1 cellular context compared by ENCODE assay signal in the genomic region with DNA sequence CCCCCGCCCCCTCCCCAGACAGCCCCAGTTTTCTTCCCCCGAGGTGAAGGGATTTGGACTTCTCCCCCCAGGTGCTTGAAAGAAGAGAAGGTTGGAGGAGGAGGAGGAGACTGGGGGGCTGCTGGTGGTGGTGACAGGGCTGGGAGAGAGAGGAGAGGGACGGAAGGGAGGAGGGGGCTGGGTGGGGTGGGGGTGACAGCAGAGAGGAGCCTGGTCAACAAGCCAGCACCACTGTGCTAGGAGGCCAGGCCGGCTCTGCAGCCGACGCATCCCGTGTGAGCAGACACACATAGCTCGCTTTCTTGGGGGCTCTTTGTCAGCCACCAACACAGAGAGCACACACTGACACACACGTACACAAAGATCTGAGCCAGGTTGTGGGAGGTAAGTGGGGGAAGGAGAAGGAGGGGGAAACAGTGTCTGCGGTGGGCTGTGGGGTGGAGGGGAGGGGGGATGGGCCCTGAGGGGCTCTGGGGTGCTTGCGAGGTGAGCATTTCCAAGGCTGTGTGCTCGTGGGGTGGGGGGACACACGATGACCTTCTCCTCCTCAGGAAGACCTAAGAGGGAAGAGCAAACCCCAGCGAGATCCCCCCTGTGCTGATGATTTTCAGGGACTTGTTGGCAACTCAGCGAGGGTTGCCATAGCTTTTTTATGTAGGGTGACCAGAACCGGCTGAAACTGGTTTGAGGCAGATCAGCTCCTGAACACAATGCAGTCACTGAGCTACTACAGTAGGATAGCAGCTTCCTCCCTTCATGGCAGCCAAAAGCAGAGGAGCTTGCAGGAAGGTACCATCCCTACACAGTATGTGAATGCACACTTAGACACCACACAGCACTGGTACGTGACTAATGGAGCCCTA.
TF ChIP-seq lines count a peak whose summit lies in the region.

A gene with protein sequence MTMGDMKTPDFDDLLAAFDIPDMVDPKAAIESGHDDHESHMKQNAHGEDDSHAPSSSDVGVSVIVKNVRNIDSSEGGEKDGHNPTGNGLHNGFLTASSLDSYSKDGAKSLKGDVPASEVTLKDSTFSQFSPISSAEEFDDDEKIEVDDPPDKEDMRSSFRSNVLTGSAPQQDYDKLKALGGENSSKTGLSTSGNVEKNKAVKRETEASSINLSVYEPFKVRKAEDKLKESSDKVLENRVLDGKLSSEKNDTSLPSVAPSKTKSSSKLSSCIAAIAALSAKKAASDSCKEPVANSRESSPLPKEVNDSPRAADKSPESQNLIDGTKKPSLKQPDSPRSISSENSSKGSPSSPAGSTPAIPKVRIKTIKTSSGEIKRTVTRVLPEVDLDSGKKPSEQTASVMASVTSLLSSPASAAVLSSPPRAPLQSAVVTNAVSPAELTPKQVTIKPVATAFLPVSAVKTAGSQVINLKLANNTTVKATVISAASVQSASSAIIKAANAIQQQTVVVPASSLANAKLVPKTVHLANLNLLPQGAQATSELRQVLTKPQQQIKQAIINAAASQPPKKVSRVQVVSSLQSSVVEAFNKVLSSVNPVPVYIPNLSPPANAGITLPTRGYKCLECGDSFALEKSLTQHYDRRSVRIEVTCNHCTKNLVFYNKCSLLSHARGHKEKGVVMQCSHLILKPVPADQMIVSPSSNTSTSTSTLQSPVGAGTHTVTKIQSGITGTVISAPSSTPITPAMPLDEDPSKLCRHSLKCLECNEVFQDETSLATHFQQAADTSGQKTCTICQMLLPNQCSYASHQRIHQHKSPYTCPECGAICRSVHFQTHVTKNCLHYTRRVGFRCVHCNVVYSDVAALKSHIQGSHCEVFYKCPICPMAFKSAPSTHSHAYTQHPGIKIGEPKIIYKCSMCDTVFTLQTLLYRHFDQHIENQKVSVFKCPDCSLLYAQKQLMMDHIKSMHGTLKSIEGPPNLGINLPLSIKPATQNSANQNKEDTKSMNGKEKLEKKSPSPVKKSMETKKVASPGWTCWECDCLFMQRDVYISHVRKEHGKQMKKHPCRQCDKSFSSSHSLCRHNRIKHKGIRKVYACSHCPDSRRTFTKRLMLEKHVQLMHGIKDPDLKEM (N-terminal part only) (plus strand): TSS at position 732 of the 863 bp plus-strand sequence. CDS start 53,411 bp downstream, outside the sequence.

TF ChIP-seq in GM12878, 131 proteins besides CTCF, POLR2A, EP300 and RAD21 (continued from another document):
- TF ChIP-seq, protein P1, sequence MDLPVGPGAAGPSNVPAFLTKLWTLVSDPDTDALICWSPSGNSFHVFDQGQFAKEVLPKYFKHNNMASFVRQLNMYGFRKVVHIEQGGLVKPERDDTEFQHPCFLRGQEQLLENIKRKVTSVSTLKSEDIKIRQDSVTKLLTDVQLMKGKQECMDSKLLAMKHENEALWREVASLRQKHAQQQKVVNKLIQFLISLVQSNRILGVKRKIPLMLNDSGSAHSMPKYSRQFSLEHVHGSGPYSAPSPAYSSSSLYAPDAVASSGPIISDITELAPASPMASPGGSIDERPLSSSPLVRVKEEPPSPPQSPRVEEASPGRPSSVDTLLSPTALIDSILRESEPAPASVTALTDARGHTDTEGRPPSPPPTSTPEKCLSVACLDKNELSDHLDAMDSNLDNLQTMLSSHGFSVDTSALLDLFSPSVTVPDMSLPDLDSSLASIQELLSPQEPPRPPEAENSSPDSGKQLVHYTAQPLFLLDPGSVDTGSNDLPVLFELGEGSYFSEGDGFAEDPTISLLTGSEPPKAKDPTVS (IDR thresholded peaks at IDR 0.05; ENCODE audit: low read depth, low read length): no peak
- TF ChIP-seq MEF2B (IDR thresholded peaks at IDR 0.05; ENCODE audit: partially characterized antibody, poor library complexity, severe bottlenecking): peak; percentile 13
